8 cellular contexts compared by ENCODE assay signal in the genomic region with DNA sequence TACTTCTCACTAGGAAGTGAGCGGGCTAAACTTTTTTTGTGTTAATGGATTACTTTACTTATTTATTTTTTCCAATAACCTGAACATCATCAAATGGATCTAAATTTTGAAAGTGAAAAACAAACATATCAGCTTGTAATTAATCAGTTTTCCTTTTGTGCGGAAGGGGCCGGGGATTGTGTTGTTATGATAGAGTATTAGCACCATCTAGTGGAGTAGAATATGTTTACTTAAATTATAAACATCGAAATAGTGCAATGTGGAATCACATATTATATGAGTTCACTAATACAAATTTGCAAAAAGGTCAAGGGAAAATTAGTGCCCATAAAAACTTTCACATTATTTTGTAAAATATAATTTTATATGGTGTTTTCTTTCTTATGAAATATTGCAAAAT. TPM values are rescaled to one million over a fixed set of nuclear protein-coding genes. Genes with fewer than 3 reads are reported as not detected.
DNase-seq lines count a peak whose midpoint lies in the region; ATAC-seq lines count a peak whose summit lies in the region.

No MANE protein-coding gene starts in this region.

- ATAC-seq in GM19467 (IDR thresholded peaks at IDR 0.05; ENCODE audit: unreplicated experiment) = peak; percentile 71
- peak; percentile 84 for ATAC-seq in HG03442 (IDR thresholded peaks at IDR 0.05; ENCODE audit: unreplicated experiment)

- DNase-seq in Caki2 (ENCODE audit: low read depth) = peak; percentile 35
- peak; percentile 15 for DNase-seq in NCI-H82 treated with DMSO at 0.1 percent for 48 hours (lab: John Stamatoyannopoulos, UW; ENCODE audit: unreplicated experiment)
- peak; percentile 49 for DNase-seq in dedifferentiated amniotic fluid mesenchymal stem cell (ENCODE audit: extremely low spot score)
- peak; percentile 46 to 53 for DNase-seq in lung microvascular endothelial cell (ENCODE audit: low read depth in 2 of 2)
- DNase-seq in mucosa of gallbladder (ENCODE audit: low spot score) = no peak
- DNase-seq in foreskin melanocyte = no peak

- in situ Hi-C loops in Caki2 (cut with HindIII; ENCODE audit: low pct_unique_long_range_greater_than_20kb, low sequenced_read_pairs) = no loop called here

RNA-seq across cellular contexts. Expression of gene CFH, which starts 9.1 kb away (rescaled TPM):
- total RNA-seq in Caki2 (2014; rRNA removed; shearing (Covaris generic); ENCODE audit: low replicate concordance) = 2.8 and 5.7 TPM in 2 replicates
- 5.0 and 28.0 TPM in 2 replicates for total RNA-seq in lung microvascular endothelial cell
- total RNA-seq in mucosa of gallbladder = 151 TPM

RNA-seq across cellular contexts. Expression of gene KCNT2, which starts 52.7 kb away (rescaled TPM):
- 0.03 and 0.12 TPM in 2 replicates for total RNA-seq in Caki2 (2014; rRNA removed; shearing (Covaris generic); ENCODE audit: low replicate concordance)
- total RNA-seq in lung microvascular endothelial cell (under 0.01 TPM in 2 replicates), mucosa of gallbladder (6.0 TPM)

Comparison
In these comparisons a context has a peak if more than half of its experiments do, and no peak if none do; other contexts are left out.
1. DNase-seq: peak in Caki2 (single experiment), NCI-H82 treated with DMSO at 0.1 percent for 48 hours (single experiment), dedifferentiated amniotic fluid mesenchymal stem cell (single experiment) and lung microvascular endothelial cell (2 of 2); none in mucosa of gallbladder (single experiment) and foreskin melanocyte (single experiment).